11 cellular contexts compared by ENCODE assay signal in genomic region chr11:65380460-65381126, GRCh38. TPM values are rescaled to one million over a fixed set of nuclear protein-coding genes. Genes with fewer than 3 reads are reported as not detected.
DNase-seq lines count a peak whose midpoint lies in the region; ATAC-seq and TF ChIP-seq lines count a peak whose summit lies in the region.
"Had no signal": no experiment of that assay in that cellular context is flagged by ENCODE, and none has a peak within 500 bp of the region (broad histone marks: within the 10 kb centered on the region; RNA-seq: fewer than 3 reads in every experiment).

No MANE protein-coding gene starts in this region.

- 87 to 91% methylated on average over 14 to 15 of the region's 17 CpGs for WGBS in tibial nerve, 2 donors
- no CpG with 5 or more reads among the region's 17 CpGs for WGBS in mesendoderm (ENCODE audit: extremely low coverage, insufficient coverage, low lambda C conversion rate)

- no peak overlapping the region for H3K56ac ChIP-seq in mesendoderm (ENCODE audit: low read length)

- no peak overlapping the region for H3K4me2 ChIP-seq in mesendoderm (ENCODE audit: low read length)

- H3K9me3 ChIP-seq in T-helper 17 cell (ENCODE audit: control insufficient read depth, low read length, poor library complexity, severe bottlenecking) = no peaks in the 10 kb centered on the region
- H3K9me3 ChIP-seq in tibial nerve = no peaks in the 10 kb centered on the region
- H3K9me3 ChIP-seq: ovary had no signal

- no peak for TF ChIP-seq POLR2A in tibial nerve (IDR thresholded peaks at IDR 0.05)

- H3K27me3 ChIP-seq in tibial nerve = no peaks in the 10 kb centered on the region
- H3K27me3 ChIP-seq in mesendoderm (ENCODE audit: insufficient read depth, low read length, poor library complexity) = no peaks in the 10 kb centered on the region
- H3K27me3 ChIP-seq: ovary had no signal

- H3K27ac ChIP-seq in tibial nerve = peak overlapping the region; percentile 94 to 99 (median 99)
- no peak overlapping the region for H3K27ac ChIP-seq in mesendoderm (ENCODE audit: low read depth, low read length)

- peak overlapping the region; percentile 100 for H3K27ac Mint-ChIP-seq in T-helper 17 cell
- peak overlapping the region in 5 of 6 donors; percentile 39 to 100 (median 75) for H3K27ac Mint-ChIP-seq in immature natural killer cell

- H3K4me3 Mint-ChIP-seq in T-helper 17 cell (peak overlapping the region; percentile 93), immature natural killer cell (peak overlapping the region in 2 of 5 donors; percentile 5 to 92)

- H3K36me3 ChIP-seq in tibial nerve (no peaks in the 10 kb centered on the region), mesendoderm (ENCODE audit: control insufficient read depth, insufficient read depth, low read length) (no peaks in the 10 kb centered on the region)
- H3K36me3 ChIP-seq: ovary had no signal

- intact Hi-C loops in Right ventricle myocardium inferior (cut with DNase I) = loop anchor here (5.0 kb wide), 1 partner anchor 92 kb away; no protein-coding TSS in a partner anchor
- intact Hi-C loops in left cardiac atrium (cut with DNase I) = loop anchor here in 1 of 2 donors (5.0 kb wide), 2 partner anchors 37 to 132 kb away; no protein-coding TSS in a partner anchor

- ATAC-seq in Right ventricle myocardium inferior = no peak
- ATAC-seq in left cardiac atrium = no peak
- ATAC-seq in T-helper 17 cell = no peak

- no peaks in the 10 kb centered on the region for H3K79me2 ChIP-seq in mesendoderm (ENCODE audit: control insufficient read depth, insufficient read depth, low read length)

- TF ChIP-seq EP300 in tibial nerve (IDR thresholded peaks at IDR 0.05) = no peak

- H3K9ac ChIP-seq in mesendoderm (ENCODE audit: low read length) = no peak overlapping the region

- no peaks in the 10 kb centered on the region for H3K79me1 ChIP-seq in mesendoderm (ENCODE audit: low read length)

- H3K4me1 Mint-ChIP-seq in T-helper 17 cell = peaks cover 31% of the 10 kb centered on the region
- peaks cover 43 to 46% of the 10 kb centered on the region in 2 donors for H3K4me1 Mint-ChIP-seq in immature natural killer cell

- H2BK5ac ChIP-seq in mesendoderm (ENCODE audit: low read length) = no peak overlapping the region

- H3K4me1 ChIP-seq in tibial nerve (peaks cover 0 to 56% (median 44%) of the 10 kb centered on the region in 4 donors), mesendoderm (ENCODE audit: control insufficient read depth, low read depth, low read length) (peaks cover 5% of the 10 kb centered on the region)

- TF ChIP-seq CTCF in tibial nerve (IDR thresholded peaks at IDR 0.05) = no peak

- H3K9me3 Mint-ChIP-seq in immature natural killer cell = no peaks in the 10 kb centered on the region

- H2AK5ac ChIP-seq in mesendoderm (ENCODE audit: low read length) = no peak overlapping the region

- DNase-seq in Right ventricle myocardium inferior (ENCODE audit: missing footprints) = peak; percentile 37
- DNase-seq in left cardiac atrium = no peak
- DNase-seq in T-helper 17 cell = no peak
- DNase-seq in immature natural killer cell = no peak
- DNase-seq in tibial nerve (ENCODE audit: low spot score in 2 of 2) = no peak
- no peak for DNase-seq in NCI-H187 (lab: John Stamatoyannopoulos, UW)
- no peak for DNase-seq in AML-193 (lab: John Stamatoyannopoulos, UW)
- DNase-seq in mesendoderm = no peak
- DNase-seq: NCI-H1436 treated with DMSO at 0.1 percent for 48 hours, ovary, T-helper 9 cell had no signal

- no peaks in the 10 kb centered on the region for H3K36me3 Mint-ChIP-seq in T-helper 17 cell (ENCODE audit: low read depth)
- H3K36me3 Mint-ChIP-seq in immature natural killer cell = no peaks in the 10 kb centered on the region

- H3K23ac ChIP-seq in mesendoderm (ENCODE audit: low read length) = no peak overlapping the region

- H3K27me3 Mint-ChIP-seq in T-helper 17 cell = no peaks in the 10 kb centered on the region
- H3K27me3 Mint-ChIP-seq in immature natural killer cell (ENCODE audit: low read depth in 3 of 3) = peaks cover 1 to 19% (median 2%) of the 10 kb centered on the region in 3 donors

- no peak overlapping the region for H3K4ac ChIP-seq in mesendoderm (ENCODE audit: low read depth, low read length)

- no peak overlapping the region for H2BK15ac ChIP-seq in mesendoderm (replicated peaks; ENCODE audit: low read depth)

- no peak overlapping the region for H4K5ac ChIP-seq in mesendoderm (ENCODE audit: low read length)

- no peak overlapping the region for H3K4me3 ChIP-seq in tibial nerve
- H3K4me3 ChIP-seq in mesendoderm (ENCODE audit: low read length) = no peak overlapping the region
- H3K4me3 ChIP-seq: ovary had no signal

- no peak overlapping the region for H4K8ac ChIP-seq in mesendoderm (ENCODE audit: low read depth, low read length)

- no peak overlapping the region for H2BK120ac ChIP-seq in mesendoderm (ENCODE audit: low read depth, low read length)

- H3K18ac ChIP-seq in mesendoderm (ENCODE audit: low read length) = no peak overlapping the region

RNA-seq across cellular contexts. Expression of gene SLC25A45, which starts 1.9 kb away (rescaled TPM):
- total RNA-seq in Right ventricle myocardium inferior (5.6 TPM), left cardiac atrium (1 to 10 TPM; 4.1 to 7.2 TPM), T-helper 17 cell (10 to 100 TPM; 57.7 to 61.6 TPM), tibial nerve (10 to 100 TPM in 2 of 4 donors, 1 to 10 TPM in 2; 1.8 to 22.5 (median 8.5) TPM)
- polyA plus RNA-seq in immature natural killer cell = 10 to 100 TPM in 2 of 3 donors, 1 to 10 TPM in 1; 4.5 to 16.0 (median 10.3) TPM
- polyA plus RNA-seq in mesendoderm (2013, experiment 1 of 2) = 0.95 TPM
- polyA plus RNA-seq in mesendoderm (2013, experiment 2 of 2) = 0.76 TPM

RNA-seq across cellular contexts. Expression of gene FRMD8, which starts 5.8 kb away (rescaled TPM):
- total RNA-seq in Right ventricle myocardium inferior (8.2 TPM), left cardiac atrium (10 to 100 TPM; 13.4 to 21.5 TPM), T-helper 17 cell (10 to 100 TPM; 29.2 to 37.5 TPM), tibial nerve (100 to 1,000 TPM in 3 of 4 donors, 10 to 100 TPM in 1; 96.5 to 226 (median 128) TPM)
- 10 to 100 TPM; 62.8 to 73.5 (median 63.4) TPM for polyA plus RNA-seq in immature natural killer cell
- 10.9 TPM for polyA plus RNA-seq in mesendoderm (2013, experiment 1 of 2)
- polyA plus RNA-seq in mesendoderm (2013, experiment 2 of 2) = 10.4 TPM

RNA-seq across cellular contexts. Expression of gene TIGD3, which starts 26.0 kb away (rescaled TPM):
- 0.54 TPM for total RNA-seq in Right ventricle myocardium inferior
- under 1 TPM in 1 of 2 donors, not detected in 1; 0.12 TPM for total RNA-seq in left cardiac atrium
- under 1 TPM; 0.21 to 0.45 TPM for total RNA-seq in T-helper 17 cell
- 1 to 10 TPM in 1 of 3 donors, under 1 TPM in 2; 0.90 to 1.2 (median 0.90) TPM for polyA plus RNA-seq in immature natural killer cell
- total RNA-seq in tibial nerve = under 1 TPM in 2 of 4 donors, not detected in 2; 0.30 to 0.59 TPM
- 0.13 TPM for polyA plus RNA-seq in mesendoderm (2013, experiment 1 of 2)
- polyA plus RNA-seq in mesendoderm (2013, experiment 2 of 2) = 0.13 TPM

RNA-seq across cellular contexts. Expression of gene NEAT1, which starts 42.0 kb away (rescaled TPM):
- total RNA-seq in Right ventricle myocardium inferior (457 TPM), left cardiac atrium (100 to 1,000 TPM; 405 to 657 TPM), T-helper 17 cell (100 to 1,000 TPM; 554 to 555 TPM), tibial nerve (100 to 1,000 TPM; 427 to 571 (median 461) TPM)
- polyA plus RNA-seq in immature natural killer cell = 1 to 10 TPM in 2 of 3 donors, under 1 TPM in 1; 0.26 to 5.9 (median 1.4) TPM
- polyA plus RNA-seq in mesendoderm (2013, experiment 1 of 2) = 3.7 TPM
- 4.5 TPM for polyA plus RNA-seq in mesendoderm (2013, experiment 2 of 2)

RNA-seq across cellular contexts. Expression of gene DPF2, which starts 46.9 kb away (rescaled TPM):
- total RNA-seq in Right ventricle myocardium inferior = 51.6 TPM
- total RNA-seq in left cardiac atrium = 10 to 100 TPM; 46.7 to 47.7 TPM
- total RNA-seq in T-helper 17 cell = 10 to 100 TPM; 49.1 to 62.6 TPM
- polyA plus RNA-seq in immature natural killer cell = 10 to 100 TPM; 44.9 to 63.5 (median 53.9) TPM
- 10 to 100 TPM; 44.7 to 47.6 (median 46.2) TPM for total RNA-seq in tibial nerve
- polyA plus RNA-seq in mesendoderm (2013, experiment 1 of 2) = 57.1 TPM
- polyA plus RNA-seq in mesendoderm (2013, experiment 2 of 2) = 57.4 TPM
